In the genomic region with DNA sequence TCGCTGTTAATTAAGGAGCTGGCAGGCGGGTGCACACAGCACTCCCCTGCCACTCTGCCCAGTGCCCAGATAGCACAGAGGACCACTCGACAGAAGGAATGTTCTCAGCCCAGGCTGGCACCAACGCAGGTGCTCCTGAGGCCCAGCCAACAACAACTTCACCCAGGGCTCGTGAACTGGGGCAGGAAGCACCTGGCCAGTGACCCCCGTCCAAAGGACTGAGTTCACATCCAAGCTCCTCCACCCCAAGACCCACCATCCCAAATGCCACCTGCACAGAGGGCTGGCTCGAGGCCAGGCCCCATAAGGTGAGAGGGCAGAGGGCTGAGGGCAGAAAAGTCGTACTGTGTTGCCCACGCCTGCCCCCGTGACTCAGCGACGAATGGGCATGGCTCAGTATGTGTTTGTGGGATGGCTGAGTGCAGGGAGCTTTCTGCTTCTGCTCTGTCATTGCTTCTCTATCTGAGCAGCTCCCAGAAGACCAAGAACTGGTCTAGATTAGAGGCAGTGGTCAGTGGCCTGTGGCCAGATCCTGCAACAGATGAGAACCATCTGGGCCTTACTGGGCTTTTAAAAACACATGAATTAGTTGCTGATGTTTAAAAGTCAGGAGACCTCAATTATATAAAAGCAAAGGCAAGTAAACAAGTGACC, we compare ENCODE assay signal across 8 cellular contexts.
DNase-seq lines count a peak whose midpoint lies in the region; ATAC-seq and TF ChIP-seq lines count a peak whose summit lies in the region.

No MANE protein-coding gene starts in this region.

- peak; percentile 90 for ATAC-seq in sciatic nerve
- ATAC-seq in HG02870 (IDR thresholded peaks at IDR 0.05; ENCODE audit: unreplicated experiment), result no peak

- H3K27me3 ChIP-seq in BJ (ENCODE audit: control insufficient read depth, insufficient read depth, low read length), result no peaks in the 10 kb centered on the region

- intact Hi-C loops in sciatic nerve (cut with DNase I), result no loop called here

- POLR2A ChIA-PET in BJ (lab: Charles Lee), result interaction anchor here (1.0 kb wide), 1 partner anchor 38 kb away, joined by 3 read pairs; no protein-coding TSS in a partner anchor

- no peak overlapping the region for H3K4me3 ChIP-seq in BJ (ENCODE audit: low read depth, low read length)

- CTCF ChIA-PET in BJ (lab: Yijun Ruan, JAX), result interaction anchor here (1.1 to 4.4 kb wide), 9 partner anchors 8 to 210 kb away, joined by 3 to 32 read pairs (median 5); a partner anchor contains a TSS

- DNase-seq in BJ (ENCODE audit: low read depth), result peak; percentile 94
- DNase-seq in NCI-H2196 (lab: John Stamatoyannopoulos, UW; ENCODE audit: unreplicated experiment), result peak; percentile 40
- peak; percentile 54 for DNase-seq in activated naive CD4-positive, alpha-beta T cell treated with anti-CD3 and anti-CD28 coated beads, Interleukin-2, amount 50 U/mL, for 16 hours
- peak; percentile 33 for DNase-seq in germinal center (ENCODE audit: low spot score)
- peak; percentile 80 for DNase-seq in sciatic nerve (ENCODE audit: low spot score)
- DNase-seq in NCI-H2227 treated with DMSO at 0.1 percent for 48 hours (lab: John Stamatoyannopoulos, UW), result no peak
- DNase-seq in NCI-H1048 (lab: John Stamatoyannopoulos, UW), result no peak

- peaks cover 18% of the 10 kb centered on the region for H3K36me3 ChIP-seq in BJ (ENCODE audit: control insufficient read depth, insufficient read depth, low read length)

- TF ChIP-seq CTCF in BJ (IDR thresholded peaks at IDR 0.05; ENCODE audit: insufficient read depth, low read depth, low read length), result no peak

Comparison
In these comparisons a context has a peak if more than half of its experiments do, and no peak if none do; other contexts are left out.
1. DNase-seq: peak in BJ (single experiment), NCI-H2196 (single experiment), activated naive CD4-positive, alpha-beta T cell treated with anti-CD3 and anti-CD28 coated beads, Interleukin-2, amount 50 U/mL, for 16 hours (single experiment), germinal center (single experiment) and sciatic nerve (single experiment); none in NCI-H2227 treated with DMSO at 0.1 percent for 48 hours (single experiment) and NCI-H1048 (single experiment).